ENCODE assay signal across 8 cellular contexts in genomic region chr17:2593846-2594656, GRCh38. TPM values are rescaled to one million over a fixed set of nuclear protein-coding genes. Genes with fewer than 3 reads are reported as not detected.
A peak's percentile ranks its signal among the peaks of the same experiment; 100 is the strongest.
DNase-seq lines count a peak whose midpoint lies in the region; ATAC-seq and TF ChIP-seq lines count a peak whose summit lies in the region.

No MANE protein-coding gene starts in this region.

- no peak for TF ChIP-seq CTCF in BJ (IDR thresholded peaks at IDR 0.05; ENCODE audit: insufficient read depth, low read depth, low read length)

- CTCF ChIA-PET in BJ (lab: Yijun Ruan, JAX): interaction anchor here (0.6 to 0.7 kb wide), 2 partner anchors 70 to 172 kb away, joined by 3 read pairs; no protein-coding TSS in a partner anchor

- H3K36me3 ChIP-seq in BJ (ENCODE audit: control insufficient read depth, insufficient read depth, low read length) (no peaks in the 10 kb centered on the region), NT2/D1 (ENCODE audit: insufficient read depth, insufficient read length, low read length) (peaks cover 8% of the 10 kb centered on the region)

- H3K4me3 ChIP-seq in BJ (ENCODE audit: low read depth, low read length) (peak overlapping the region; percentile 98), NT2/D1 (ENCODE audit: insufficient read length, low read depth) (peak overlapping the region; percentile 82), mononuclear cell (ENCODE audit: low read length) (peak overlapping the region; percentile 90)

- H3K9me3 ChIP-seq in NT2/D1 (ENCODE audit: insufficient read depth, low read length) (no peaks in the 10 kb centered on the region), mononuclear cell (ENCODE audit: low read depth, low read length) (no peaks in the 10 kb centered on the region)

- H3K4me1 ChIP-seq in NT2/D1 (ENCODE audit: insufficient read depth, insufficient read length) (no peaks in the 10 kb centered on the region), mononuclear cell (ENCODE audit: insufficient read depth, low read length) (peaks cover 37% of the 10 kb centered on the region)

- DNase-seq in BJ (ENCODE audit: low read depth) (no peak), GM19240 (ENCODE audit: insufficient read length, low spot score) (peak; percentile 47), NT2/D1 (ENCODE audit: low read depth, low spot score) (peak; percentile 42), activated T-cell treated with anti-CD3 and anti-CD28 coated beads for 1 hour (ENCODE audit: low read depth) (peak; percentile 75), epidermal melanocyte (ENCODE audit: insufficient read length, low spot score) (peak; percentile 43)
- peak; percentile 42 to 65 for DNase-seq in stimulated activated CD8-positive, alpha-beta memory T cell treated with anti-CD3 and anti-CD28 coated beads, Interleukin-4, amount 100 ng/mL, for 1 hour (ENCODE audit: low read depth in 2 of 2, low spot score in 1 of 2)

- POLR2A ChIA-PET in BJ (lab: Charles Lee): interaction anchor here (0.7 kb wide), 2 partner anchors 95 to 256 kb away, joined by 3 to 8 read pairs; no protein-coding TSS in a partner anchor

- ATAC-seq in HG03457 (IDR thresholded peaks at IDR 0.05; ENCODE audit: unreplicated experiment): peak; percentile 20

- H3K27me3 ChIP-seq in BJ (ENCODE audit: control insufficient read depth, insufficient read depth, low read length) (no peaks in the 10 kb centered on the region), NT2/D1 (ENCODE audit: insufficient read depth, insufficient read length) (no peaks in the 10 kb centered on the region), mononuclear cell (ENCODE audit: insufficient read depth, low read length) (no peaks in the 10 kb centered on the region)

- peak overlapping the region; percentile 96 for H3K9ac ChIP-seq in NT2/D1 (ENCODE audit: insufficient read length, low read depth)

RNA-seq across cellular contexts. Expression of gene PAFAH1B1, which starts 0.6 kb away (rescaled TPM):
- polyA plus RNA-seq in BJ (2011; rRNA removed): 66.2 and 92.8 TPM in 2 replicates
- 63.0 and 89.3 TPM in 2 replicates for polyA minus RNA-seq in BJ (2011; rRNA and poly(A)+ RNA removed)
- 106 TPM for total RNA-seq in mononuclear cell
